33 cellular contexts compared by ENCODE assay signal in the genomic region with DNA sequence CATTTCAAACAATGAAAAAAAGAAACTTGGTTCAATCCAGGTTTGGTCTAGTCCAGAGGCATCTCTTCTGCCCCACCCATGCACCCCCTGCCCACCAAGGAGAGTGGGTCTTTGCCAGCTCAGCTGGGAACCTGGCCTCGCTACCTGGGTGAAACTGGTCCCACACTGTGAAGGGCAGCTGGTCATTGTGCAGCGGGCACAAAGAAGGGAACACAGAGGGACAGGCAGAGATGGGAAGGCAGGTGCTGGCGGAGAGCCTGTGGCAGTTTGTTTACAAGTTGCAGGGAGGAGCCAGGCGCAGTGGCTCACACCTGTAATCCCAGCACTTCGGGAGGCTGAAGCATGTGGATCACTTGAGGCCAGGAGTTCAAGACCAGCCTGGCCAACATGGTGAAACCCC.
"Had no signal": no experiment of that assay in that cellular context is flagged by ENCODE, and none has a peak within 500 bp of the region (broad histone marks: within the 10 kb centered on the region; RNA-seq: fewer than 3 reads in every experiment).

No MANE protein-coding gene starts in this region.

- H3K27me3 Mint-ChIP-seq: activated CD4-positive, alpha-beta T cell treated with anti-CD3 and anti-CD28 coated beads, Interleukin-2, amount 10 ng/mL, durations not matched to agents 24 days and 14 days; activated CD8-positive, alpha-beta memory T cell treated with anti-CD3 and anti-CD28 coated beads, Interleukin-2, amount 10 ng/mL, durations not matched to agents 7 days and 5 days; activated naive CD8-positive, alpha-beta T cell treated with anti-CD3 and anti-CD28 coated beads for 36 hours; activated naive CD8-positive, alpha-beta T cell treated with anti-CD3 and anti-CD28 coated beads, Interleukin-2, amount 50 U/mL, for 24 hours had no signal

- H3K4me1 ChIP-seq: adrenal gland, body of pancreas, esophagus muscularis mucosa, foreskin keratinocyte, gastrocnemius medialis, heart left ventricle had no signal

- H3K36me3 ChIP-seq: adrenal gland, gastrocnemius medialis, heart left ventricle had no signal

- H3K36me3 Mint-ChIP-seq: activated CD4-positive, alpha-beta memory T cell treated with anti-CD3 and anti-CD28 coated beads for 36 hours; activated CD8-positive, alpha-beta memory T cell treated with anti-CD3 and anti-CD28 coated beads, Interleukin-2, amount 10 ng/mL, durations not matched to agents 7 days and 5 days; activated naive CD4-positive, alpha-beta T cell treated with anti-CD3 and anti-CD28 coated beads, Interleukin-2, amount 50 U/mL, for 24 hours; activated naive CD8-positive, alpha-beta T cell treated with anti-CD3 and anti-CD28 coated beads for 36 hours had no signal

- H3K4me3 Mint-ChIP-seq: activated CD4-positive, alpha-beta memory T cell treated with anti-CD3 and anti-CD28 coated beads for 36 hours; activated CD4-positive, alpha-beta T cell treated with anti-CD3 and anti-CD28 coated beads for 36 hours; activated CD4-positive, alpha-beta T cell treated with anti-CD3 and anti-CD28 coated beads, Interleukin-2, amount 10 ng/mL, durations not matched to agents 24 days and 14 days; activated CD8-positive, alpha-beta memory T cell treated with anti-CD3 and anti-CD28 coated beads, Interleukin-2, amount 10 ng/mL, durations not matched to agents 7 days and 5 days; activated CD8-positive, alpha-beta T cell treated with anti-CD3 and anti-CD28 coated beads, Interleukin-2, amount 10 ng/mL, durations not matched to agents 7 days and 5 days; activated naive CD4-positive, alpha-beta T cell treated with anti-CD3 and anti-CD28 coated beads for 36 hours; activated naive CD4-positive, alpha-beta T cell treated with anti-CD3 and anti-CD28 coated beads, Interleukin-2, amount 50 U/mL, for 24 hours; activated naive CD8-positive, alpha-beta T cell treated with anti-CD3 and anti-CD28 coated beads for 36 hours; activated naive CD8-positive, alpha-beta T cell treated with anti-CD3 and anti-CD28 coated beads, Interleukin-2, amount 50 U/mL, for 24 hours; activated T-helper 1 cell treated with anti-CD3 and anti-CD28 coated beads, Interleukin-12 subunit alpha, Interleukin-12 subunit beta, Interleukin-2, Interleukin-4 antibody, amounts not matched to agents 30 ng/mL and 10 ng/mL and 1 ng/mL, durations not matched to agents 14 hours and 24 hours and 36 hours; effector memory CD8-positive, alpha-beta T cell had no signal

- H3K27ac Mint-ChIP-seq: activated CD4-positive, alpha-beta memory T cell treated with anti-CD3 and anti-CD28 coated beads for 36 hours; activated CD4-positive, alpha-beta T cell treated with anti-CD3 and anti-CD28 coated beads for 36 hours; activated CD4-positive, alpha-beta T cell treated with anti-CD3 and anti-CD28 coated beads, Interleukin-2, amount 10 ng/mL, durations not matched to agents 24 days and 14 days; activated CD8-positive, alpha-beta memory T cell treated with anti-CD3 and anti-CD28 coated beads, Interleukin-2, amount 10 ng/mL, durations not matched to agents 7 days and 5 days; activated CD8-positive, alpha-beta T cell treated with anti-CD3 and anti-CD28 coated beads, Interleukin-2, amount 10 ng/mL, durations not matched to agents 7 days and 5 days; activated naive CD4-positive, alpha-beta T cell treated with anti-CD3 and anti-CD28 coated beads for 36 hours; activated naive CD4-positive, alpha-beta T cell treated with anti-CD3 and anti-CD28 coated beads, Interleukin-2, amount 50 U/mL, for 24 hours; activated naive CD8-positive, alpha-beta T cell treated with anti-CD3 and anti-CD28 coated beads for 36 hours; activated naive CD8-positive, alpha-beta T cell treated with anti-CD3 and anti-CD28 coated beads, Interleukin-2, amount 50 U/mL, for 24 hours; activated T-helper 1 cell treated with anti-CD3 and anti-CD28 coated beads, Interleukin-12 subunit alpha, Interleukin-12 subunit beta, Interleukin-2, Interleukin-4 antibody, amounts not matched to agents 30 ng/mL and 10 ng/mL and 1 ng/mL, durations not matched to agents 14 hours and 24 hours and 36 hours; activated T-helper 2 cell treated with anti-CD3 and anti-CD28 coated beads, Interferon-gamma antibody, Interleukin-2, Interleukin-4, amounts not matched to agents 10 μg/mL and 5 μg/mL and 100 μg/mL, durations not matched to agents 14 hours and 24 hours and 36 hours; effector memory CD8-positive, alpha-beta T cell had no signal

- H3K4me1 Mint-ChIP-seq: activated CD4-positive, alpha-beta T cell treated with anti-CD3 and anti-CD28 coated beads for 36 hours; activated CD4-positive, alpha-beta T cell treated with anti-CD3 and anti-CD28 coated beads, Interleukin-2, amount 10 ng/mL, durations not matched to agents 24 days and 14 days; activated CD8-positive, alpha-beta memory T cell treated with anti-CD3 and anti-CD28 coated beads, Interleukin-2, amount 10 ng/mL, durations not matched to agents 7 days and 5 days; activated naive CD4-positive, alpha-beta T cell treated with anti-CD3 and anti-CD28 coated beads, Interleukin-2, amount 50 U/mL, for 24 hours; activated naive CD8-positive, alpha-beta T cell treated with anti-CD3 and anti-CD28 coated beads for 36 hours; activated naive CD8-positive, alpha-beta T cell treated with anti-CD3 and anti-CD28 coated beads, Interleukin-2, amount 50 U/mL, for 24 hours had no signal

- H3K9me3 Mint-ChIP-seq: activated CD4-positive, alpha-beta memory T cell treated with anti-CD3 and anti-CD28 coated beads for 36 hours; activated naive CD4-positive, alpha-beta T cell treated with anti-CD3 and anti-CD28 coated beads for 36 hours; activated naive CD8-positive, alpha-beta T cell treated with anti-CD3 and anti-CD28 coated beads for 36 hours had no signal

- H3K9me3 ChIP-seq: adrenal gland, body of pancreas, esophagus muscularis mucosa, gastrocnemius medialis, heart left ventricle had no signal

- H3K27me3 ChIP-seq: adrenal gland, body of pancreas, foreskin keratinocyte, gastrocnemius medialis, heart left ventricle had no signal

- H3K4me3 ChIP-seq: adrenal gland, body of pancreas, esophagus muscularis mucosa, gastrocnemius medialis, heart left ventricle had no signal

- H3K27ac ChIP-seq: adrenal gland, body of pancreas, esophagus muscularis mucosa, foreskin keratinocyte, gastrocnemius medialis, heart left ventricle had no signal

- DNase-seq: activated CD4-positive, alpha-beta memory T cell treated with anti-CD3 and anti-CD28 coated beads for 36 hours; activated CD4-positive, alpha-beta T cell treated with anti-CD3 and anti-CD28 coated beads for 36 hours; activated CD4-positive, alpha-beta T cell treated with anti-CD3 and anti-CD28 coated beads, Interleukin-2, amount 10 ng/mL, durations not matched to agents 24 days and 14 days; activated CD4-positive, CD25-positive, alpha-beta regulatory T cell; activated CD4-positive, CD25-positive, alpha-beta regulatory T cell treated with anti-CD3 and anti-CD28 coated beads, Interleukin-2, amount 50 U/mL, for 72 hours; activated CD8-positive, alpha-beta memory T cell treated with anti-CD3 and anti-CD28 coated beads, Interleukin-2, amount 10 ng/mL, durations not matched to agents 7 days and 5 days; activated CD8-positive, alpha-beta memory T cell treated with anti-CD3 and anti-CD28 coated beads, Interleukin-2, amount 50 U/mL, for 4 hours; activated CD8-positive, alpha-beta T cell treated with anti-CD3 and anti-CD28 coated beads, Interleukin-2, amount 10 ng/mL, durations not matched to agents 7 days and 5 days; activated effector memory CD4-positive, alpha-beta T cell treated with anti-CD3 and anti-CD28 coated beads, Interleukin-2, amount 50 U/mL, for 16 hours; activated naive CD4-positive, alpha-beta T cell treated with anti-CD3 and anti-CD28 coated beads for 36 hours; activated naive CD8-positive, alpha-beta T cell treated with anti-CD3 and anti-CD28 coated beads for 36 hours; activated naive CD8-positive, alpha-beta T cell treated with anti-CD3 and anti-CD28 coated beads, Interleukin-2, amount 50 U/mL, for 24 hours; activated T-cell treated with anti-CD3 and anti-CD28 coated beads, Interleukin-2, amount 50 U/mL, for 1 hour; activated T-cell treated with anti-CD3 and anti-CD28 coated beads, Interleukin-2, amount 50 U/mL, for 48 hours; adrenal gland; amygdala; aorta; body of pancreas; caudate nucleus; cortex of kidney; dermis blood vessel endothelial cell; effector CD4-positive, alpha-beta T cell; effector memory CD8-positive, alpha-beta T cell; erythroblast; foreskin keratinocyte; gastrocnemius medialis; glutamatergic neuron; heart left ventricle; T-helper 2 cell had no signal
